8 cellular contexts compared by ENCODE assay signal in genomic region chr3:197791120-197792018, GRCh38. TPM values are rescaled to one million over a fixed set of nuclear protein-coding genes. Genes with fewer than 3 reads are reported as not detected.
A peak's percentile ranks its signal among the peaks of the same experiment; 100 is the strongest.
DNase-seq lines count a peak whose midpoint lies in the region; ATAC-seq and TF ChIP-seq lines count a peak whose summit lies in the region.

LRCH3 (plus strand) TSS chr3:197791254; CDS start chr3:197791279, 25 bp downstream.

- in situ Hi-C loops in IMR-90 (cut with MboI; ENCODE audit: low sequenced_read_pairs) = no loop called here

- H3K14ac ChIP-seq in IMR-90 (replicated peaks; ENCODE audit: low read depth, low read length) = peak within 1 kb of the TSS; percentile 94

- H4K20me1 ChIP-seq in IMR-90 (ENCODE audit: insufficient read depth, low read length) (peaks cover 47% of the 10 kb centered on the region), PC-9 (ENCODE audit: insufficient read depth) (peaks cover 6% of the 10 kb centered on the region; the same call in 1 of the 2 replicates)

- CTCF ChIA-PET in IMR-90 (lab: Yijun Ruan, JAX) = no interaction called here
- CTCF ChIA-PET in PC-9 (lab: Charles Lee) = interaction anchor here (0.7 to 1.3 kb wide), 2 partner anchors 33 to 192 kb away, joined by 3 to 4 read pairs; no protein-coding TSS in a partner anchor

- H3F3A ChIP-seq in PC-9 (ENCODE audit: insufficient read depth, low read depth) = peaks cover 71% of the 10 kb centered on the region

- no peak for TF ChIP-seq RAD21 in IMR-90 (IDR thresholded peaks at IDR 0.05; ENCODE audit: low read length)

- POLR2A ChIA-PET in IMR-90 (lab: Charles Lee; ENCODE audit: unreplicated experiment) = interaction anchor here (0.6 kb wide), 1 partner anchor 9 kb away, joined by 3 read pairs; no protein-coding TSS in a partner anchor
- POLR2A ChIA-PET in PC-9 (lab: Charles Lee; ENCODE audit: unreplicated experiment) = interaction anchor here (0.6 to 0.7 kb wide), 3 partner anchors 90 to 1455 kb away, joined by 3 to 5 read pairs (median 3); no protein-coding TSS in a partner anchor

- peaks cover 8% of the 10 kb centered on the region for H3K9me1 ChIP-seq in IMR-90 (ENCODE audit: insufficient read depth, low read length)

- peaks cover 3 to 37% of the 10 kb centered on the region in 2 experiments for H3K79me1 ChIP-seq in IMR-90 (ENCODE audit: low read depth in 1 of 2, low read length in 2 of 2)

- H2BK120ac ChIP-seq in IMR-90 (ENCODE audit: low read depth, low read length) = peak within 1 kb of the TSS; percentile 78; the same call in 1 of the 2 replicates

- peak within 1 kb of the TSS; percentile 36; the same call in 1 of the 3 replicates for H2BK15ac ChIP-seq in IMR-90 (ENCODE audit: low read depth, low read length)

- dilution Hi-C loops in IMR-90 (cut with HindIII; ENCODE audit: low sequenced_read_pairs, unreplicated experiment) = no loop called here

- H3K4ac ChIP-seq in IMR-90 (ENCODE audit: low read depth, low read length) = peak within 1 kb of the TSS; percentile 91

- H3K36me3 ChIP-seq in IMR-90 (ENCODE audit: control insufficient read depth, insufficient read depth, low read length) (no peaks in the 10 kb centered on the region), PC-9 (ENCODE audit: low read depth) (no peaks in the 10 kb centered on the region), esophagus muscularis mucosa (peaks cover 0 to 10% (median 4%) of the 10 kb centered on the region in 4 donors), muscle layer of colon (ENCODE audit: insufficient read depth, low read length) (no peaks in the 10 kb centered on the region)

- H3K27me3 ChIP-seq in IMR-90 (ENCODE audit: control insufficient read depth, insufficient read depth, low read length) = no peaks in the 10 kb centered on the region
- H3K27me3 ChIP-seq in PC-9 (ENCODE audit: insufficient read depth, low read depth) = no peaks in the 10 kb centered on the region
- H3K27me3 ChIP-seq in esophagus muscularis mucosa = no peaks in the 10 kb centered on the region
- no peaks in the 10 kb centered on the region for H3K27me3 ChIP-seq in muscle layer of colon (ENCODE audit: control insufficient read depth in 1 of 2, insufficient read depth in 2 of 2, low read length in 2 of 2)

- peak within 1 kb of the TSS; percentile 78 for H4K91ac ChIP-seq in IMR-90 (ENCODE audit: insufficient read depth, low read depth, low read length)

- peak within 1 kb of the TSS; percentile 96 for H3K23ac ChIP-seq in IMR-90 (ENCODE audit: low read depth, low read length)

- peak within 1 kb of the TSS; percentile 88 for H3K4me2 ChIP-seq in IMR-90 (ENCODE audit: low read depth, low read length)
- peak within 1 kb of the TSS; percentile 83 for H3K4me2 ChIP-seq in PC-9

- peak; percentile 70 for DNase-seq in DMS114 treated with DMSO at 0.1 percent for 48 hours (lab: John Stamatoyannopoulos, UW; ENCODE audit: unreplicated experiment)
- DNase-seq in IMR-90 = peak; percentile 69
- DNase-seq in PC-9 = peak; percentile 49 to 84
- peak; percentile 88 to 90 for DNase-seq in activated T-cell treated with anti-CD3 and anti-CD28 coated beads, Interleukin-2, amount 50 U/mL, for 48 hours
- DNase-seq in esophagus muscularis mucosa (ENCODE audit: extremely low spot score) = peak; percentile 93
- DNase-seq in stimulated activated CD8-positive, alpha-beta memory T cell treated with anti-CD3 and anti-CD28 coated beads, Interleukin-7, amount 100 ng/mL, for 1 hour (ENCODE audit: low read depth in 2 of 2) = peak; percentile 65 to 77

- H3K4me3 ChIP-seq in IMR-90 (ENCODE audit: insufficient read depth, low read depth, low read length) (peak within 1 kb of the TSS; percentile 68), PC-9 (peak within 1 kb of the TSS; percentile 89), esophagus muscularis mucosa (peak within 1 kb of the TSS; percentile 80 to 96 (median 88)), muscle layer of colon (ENCODE audit: low read depth in 1 of 2, low read length in 2 of 2) (peak within 1 kb of the TSS; percentile 76 to 77)

- H3K4me1 ChIP-seq in IMR-90 (ENCODE audit: control insufficient read depth, insufficient read depth, low read length) (peaks cover 8% of the 10 kb centered on the region), PC-9 (replicated peaks; ENCODE audit: insufficient read depth) (peaks cover 64% of the 10 kb centered on the region), esophagus muscularis mucosa (peaks cover 28 to 47% (median 42%) of the 10 kb centered on the region in 4 donors), muscle layer of colon (ENCODE audit: insufficient read depth, low read length) (peaks cover 17% of the 10 kb centered on the region)

- 0 out of 2 replicates have a peak, but pooled peaks have one; percentile 2 for TF ChIP-seq CTCF in IMR-90 (conservative IDR thresholded peaks at IDR 0.05; ENCODE audit: low read depth, low read length)
- TF ChIP-seq CTCF in PC-9 (conservative IDR thresholded peaks at IDR 0.05) = no peak
- peak in 1 of 3 experiments; percentile 5 for TF ChIP-seq CTCF in esophagus muscularis mucosa (IDR thresholded peaks at IDR 0.05)

- peak within 1 kb of the TSS; percentile 93 for H2AK9ac ChIP-seq in IMR-90 (replicated peaks; ENCODE audit: low read depth, low read length, poor library complexity)

- H3K9me3 ChIP-seq in IMR-90 (ENCODE audit: control insufficient read depth, insufficient read depth, low read length) = no peaks in the 10 kb centered on the region
- H3K9me3 ChIP-seq in PC-9 (ENCODE audit: insufficient read depth, low read depth) = no peaks in the 10 kb centered on the region
- H3K9me3 ChIP-seq in esophagus muscularis mucosa = no peaks in the 10 kb centered on the region
- no peaks in the 10 kb centered on the region for H3K9me3 ChIP-seq in muscle layer of colon (ENCODE audit: low read length)

- peak within 1 kb of the TSS; percentile 97 for H2AFZ ChIP-seq in IMR-90 (replicated peaks; ENCODE audit: low read length, poor library complexity)
- peak within 1 kb of the TSS; percentile 93 for H2AFZ ChIP-seq in PC-9

- H3K27ac ChIP-seq in IMR-90 (ENCODE audit: insufficient read depth, low read length) (peak within 1 kb of the TSS; percentile 87), PC-9 (peak within 1 kb of the TSS; percentile 82), esophagus muscularis mucosa (replicated peaks in 1 of 4) (peak within 1 kb of the TSS; percentile 93 to 98 (median 96)), muscle layer of colon (ENCODE audit: low read depth, low read length) (peak within 1 kb of the TSS; percentile 90)

- peak within 1 kb of the TSS; percentile 55 for H4K5ac ChIP-seq in IMR-90 (ENCODE audit: low read depth, low read length)

- no TSS peak for BruUV-seq in IMR-90 (replicated peaks; lab: Mats Ljungman, UMichigan)
- TSS peak; percentile 91 for BruUV-seq in PC-9 (replicated peaks; lab: Mats Ljungman, UMichigan)

- peak within 1 kb of the TSS; percentile 91 for H3K56ac ChIP-seq in IMR-90 (ENCODE audit: extremely low read depth, insufficient read depth, low read length)

- peak; percentile 70 for ATAC-seq in GM21526 (IDR thresholded peaks at IDR 0.05; ENCODE audit: low FRiP score, unreplicated experiment)
- peak; percentile 86 for ATAC-seq in IMR-90 (ENCODE audit: low read depth)

- H3K9ac ChIP-seq in IMR-90 (ENCODE audit: low read depth, low read length) (peak within 1 kb of the TSS; percentile 66), muscle layer of colon (ENCODE audit: low read length) (peak within 1 kb of the TSS; percentile 88)

- 0% methylated on average over 16 of the region's 90 CpGs; no CpG with 5 or more reads in 1 of the 2 experiments for WGBS in IMR-90 (ENCODE audit: extremely low coverage in 2 of 2, insufficient read length in 1 of 2), 2 experiments
- under 1% methylated on average over 39 of the region's 90 CpGs for WGBS in esophagus muscularis mucosa

- peak within 1 kb of the TSS; percentile 73; the same call in 1 of the 2 replicates for H2AK5ac ChIP-seq in IMR-90 (ENCODE audit: low read depth, low read length)

- H3K18ac ChIP-seq in IMR-90 (ENCODE audit: low read depth, low read length) = peak within 1 kb of the TSS; percentile 84

- peak; percentile 97 for TF ChIP-seq POLR2A in IMR-90 (IDR thresholded peaks at IDR 0.05; ENCODE audit: low read depth, low read length)
- TF ChIP-seq POLR2A in esophagus muscularis mucosa (IDR thresholded peaks at IDR 0.05; ENCODE audit: low read depth) = peak; percentile 23

- no peaks in the 10 kb centered on the region; the same call in 1 of the 2 replicates for H3K9me2 ChIP-seq in PC-9 (ENCODE audit: insufficient read depth)

- TF ChIP-seq EP300 in esophagus muscularis mucosa (IDR thresholded peaks at IDR 0.05) = no peak

- H4K8ac ChIP-seq in IMR-90 (ENCODE audit: low read depth in 2 of 2, low read length in 2 of 2) = peak within 1 kb of the TSS; percentile 66 to 96

- 0 out of 2 replicates have a peak within 1 kb of the TSS, but pooled peaks have one; percentile 26 for H2BK20ac ChIP-seq in IMR-90 (ENCODE audit: low read depth, low read length)

- intact Hi-C loops in IMR-90 (cut with micrococcal nuclease) (no loop called here), PC-9 (cut with micrococcal nuclease; ENCODE audit: unreplicated experiment) (no loop called here), esophagus muscularis mucosa (cut with DNase I) (loop anchor here (5.0 kb wide), 1 partner anchor 39 kb away; no protein-coding TSS in a partner anchor)

- H3K79me2 ChIP-seq in PC-9 (ENCODE audit: low read depth) = peaks cover 51% of the 10 kb centered on the region

- H2BK5ac ChIP-seq in IMR-90 (ENCODE audit: low read depth, low read length, poor library complexity, severe bottlenecking) = peak within 1 kb of the TSS; percentile 84

TF ChIP-seq in IMR-90, 13 proteins besides CTCF, POLR2A, EP300 and RAD21:
- TF ChIP-seq MAZ (IDR thresholded peaks at IDR 0.05; ENCODE audit: borderline replicate concordance, low read depth, low read length) (peak; percentile 67; the same call in 1 of the 2 replicates), MXI1 (IDR thresholded peaks at IDR 0.05; ENCODE audit: borderline replicate concordance, low read depth, low read length) (no peak; the same call in 1 of the 2 replicates), USF2 (IDR thresholded peaks at IDR 0.05; ENCODE audit: low read depth, low read length) (peak; percentile 26; the same call in 1 of the 2 replicates)

RNA-seq across cellular contexts. Expression of gene LRCH3, which starts in this region (rescaled TPM):
- total RNA-seq in IMR-90 (2012; rRNA removed) (28.5 and 33.1 TPM in 2 replicates), PC-9 (2021) (51.9 and 71.5 TPM in 2 replicates), esophagus muscularis mucosa (100 to 1,000 TPM in 1 of 4 donors, 10 to 100 TPM in 3; 34.6 to 160 (median 55.2) TPM)
- 30.4 and 40.5 TPM in 2 replicates for polyA plus RNA-seq in IMR-90 (2012; rRNA removed)
- 14.1 and 42.1 TPM in 2 replicates for polyA plus RNA-seq in IMR-90 (2012; cell fraction: cytosol; rRNA removed)
- polyA plus RNA-seq in IMR-90 (2012; cell fraction: nucleus; rRNA removed; ENCODE audit: low replicate concordance) = 19.7 and 60.8 TPM in 2 replicates

Comparison
In these comparisons a context has a peak if more than half of its experiments do, and no peak if none do; other contexts are left out.
1. Peak in every context shown above with its lines: DNase-seq, ATAC-seq, H3K4me3 ChIP-seq and H3K27ac ChIP-seq.